ENCODE assay signal across 36 cellular contexts in the genomic region with DNA sequence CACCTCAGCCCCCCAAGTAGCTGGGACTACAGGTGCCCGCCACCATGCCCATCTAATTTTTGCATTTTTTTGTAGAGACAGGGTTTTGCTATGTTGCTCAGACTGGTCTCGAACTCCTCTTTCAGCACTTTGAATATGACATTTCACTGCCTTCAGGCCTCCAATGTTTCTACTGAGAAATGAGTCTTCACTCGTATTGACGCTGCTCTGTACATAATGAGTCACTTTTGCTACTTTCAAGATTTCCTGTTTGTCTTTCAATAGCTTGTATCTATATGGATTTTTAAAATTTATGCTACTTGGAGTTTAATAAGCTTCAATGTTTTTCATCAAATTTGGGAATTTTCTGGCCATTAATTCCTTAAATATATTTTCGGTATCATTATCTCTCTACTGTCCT.
"Had no signal": no experiment of that assay in that cellular context is flagged by ENCODE, and none has a peak within 500 bp of the region (broad histone marks: within the 10 kb centered on the region; RNA-seq: fewer than 3 reads in every experiment).

No MANE protein-coding gene starts in this region.

- FAIRE-seq: RCC 7860 had no signal

- H3K27me3 ChIP-seq: brain microvascular endothelial cell, cardiac muscle cell had no signal

- H3K36me3 ChIP-seq: brain microvascular endothelial cell, cardiac muscle cell had no signal

- ATAC-seq: activated CD8-positive, alpha-beta T cell treated with anti-CD3 and anti-CD28 coated beads for 36 hours; activated T-cell treated with anti-CD3 and anti-CD28 coated beads, Interleukin-2, amount 50 U/mL, for 72 hours; activated T-helper 17 cell treated with anti-CD3 and anti-CD28 coated beads, Interleukin-2, amount 50 U/mL, for 72 hours had no signal

- H3K4me2 ChIP-seq: PC-9 had no signal

- H3K4me3 ChIP-seq: cardiac muscle cell, PC-9 had no signal

- H3K27ac ChIP-seq: brain microvascular endothelial cell, cardiac muscle cell, PC-9, VCaP had no signal

- DNase-seq: activated B cell treated with CpG ODN at 0.5 μM for 24 hours; activated CD4-positive, alpha-beta T cell treated with anti-CD3 and anti-CD28 coated beads for 1 hour; activated CD4-positive, alpha-beta T cell treated with anti-CD3 and anti-CD28 coated beads, Interleukin-2, amount 10 ng/mL, durations not matched to agents 24 days and 14 days; activated CD4-positive, alpha-beta T cell treated with anti-CD3 and anti-CD28 coated beads, Interleukin-2, amount 50 U/mL, for 4 hours; activated CD8-positive, alpha-beta T cell treated with anti-CD3 and anti-CD28 coated beads for 36 hours; activated effector memory CD4-positive, alpha-beta T cell treated with anti-CD3 and anti-CD28 coated beads, Interleukin-2, amount 50 U/mL, for 16 hours; activated naive CD4-positive, alpha-beta T cell; activated naive CD4-positive, alpha-beta T cell treated with anti-CD3 and anti-CD28 coated beads, Interleukin-2, amount 50 U/mL, for 16 hours; activated naive CD8-positive, alpha-beta T cell treated with anti-CD3 and anti-CD28 coated beads for 36 hours; activated T-cell treated with anti-CD3 and anti-CD28 coated beads, Interleukin-2, amount 50 U/mL, for 1 hour; activated T-cell treated with anti-CD3 and anti-CD28 coated beads, Interleukin-2, amount 50 U/mL, for 72 hours; amniotic stem cell; aorta; brain microvascular endothelial cell; Kasumi-1; KG1; MM.1S; MV-4-11; NCI-H1092; NCI-H1436 treated with DMSO at 0.1 percent for 48 hours; NCI-H1694 treated with DMSO at 0.1 percent for 48 hours; NCI-H2029; NCI-H345; NCI-H526; NCI-H748 treated with DMSO at 0.1 percent for 48 hours; NK-92 treated with Interleukin-12 subunit alpha and Interleukin-12 subunit beta, amount 100 ng/mL, for 24 hours; PC-9; Right ventricle myocardium superior; SW 1271; T-helper 1 cell; T-helper 2 cell; T-helper 9 cell had no signal
